Comparison of ENCODE assay signal across 10 cellular contexts in genomic region chr17:81635431-81635830, GRCh38. TPM values are rescaled to one million over a fixed set of nuclear protein-coding genes. Genes with fewer than 3 reads are reported as not detected.
DNase-seq lines count a peak whose midpoint lies in the region; ATAC-seq and TF ChIP-seq lines count a peak whose summit lies in the region.
"Had no signal": no experiment of that assay in that cellular context is flagged by ENCODE, and none has a peak within 500 bp of the region (broad histone marks: within the 10 kb centered on the region; RNA-seq: fewer than 3 reads in every experiment).

No MANE protein-coding gene starts in this region.

- no peaks in the 10 kb centered on the region for H3K9me3 ChIP-seq in heart left ventricle
- H3K9me3 ChIP-seq in ascending aorta = no peaks in the 10 kb centered on the region
- no peaks in the 10 kb centered on the region for H3K9me3 ChIP-seq in left lung
- no peaks in the 10 kb centered on the region for H3K9me3 ChIP-seq in tibial artery

- H3K4me3 ChIP-seq in heart left ventricle = peak overlapping the region in 10 of 12 donors; percentile 71 to 100 (median 93)
- peak overlapping the region; percentile 80 to 89 for H3K4me3 ChIP-seq in ascending aorta
- H3K4me3 ChIP-seq in left lung = peak overlapping the region; percentile 94 to 98
- peak overlapping the region; percentile 79 to 89 for H3K4me3 ChIP-seq in tibial artery

- H3K36me3 ChIP-seq in heart left ventricle (peaks cover 0 to 16% (median 3%) of the 10 kb centered on the region in 9 donors), ascending aorta (no peaks in the 10 kb centered on the region), left lung (peaks cover 0 to 10% of the 10 kb centered on the region in 2 donors), tibial artery (peaks cover 0 to 10% (median 0%) of the 10 kb centered on the region in 3 donors)

- intact Hi-C loops in heart left ventricle (cut with DNase I) = no loop called here
- intact Hi-C loops in left cardiac atrium (cut with DNase I) = no loop called here
- intact Hi-C loops in ascending aorta (cut with DNase I) = loop anchor here (5.0 kb wide), 1 partner anchor 67 kb away; the partner anchor contains the start of gene MRPL12
- intact Hi-C loops in left lung (cut with DNase I) = no loop called here
- intact Hi-C loops in tibial artery (cut with DNase I; ENCODE audit: low total_unique reads) = no loop called here

- ATAC-seq in heart left ventricle = no peak
- ATAC-seq in left cardiac atrium = no peak
- ATAC-seq in left lung = no peak
- ATAC-seq in GM19395 (IDR thresholded peaks at IDR 0.05; ENCODE audit: unreplicated experiment) = no peak

- H3K4me1 ChIP-seq in heart left ventricle (peaks cover 10 to 48% (median 32%) of the 10 kb centered on the region in 12 donors), ascending aorta (peaks cover 9 to 17% of the 10 kb centered on the region in 2 donors), left lung (peaks cover 19 to 51% of the 10 kb centered on the region in 2 donors), tibial artery (peaks cover 0 to 41% (median 28%) of the 10 kb centered on the region in 4 donors)

- H3K27ac ChIP-seq in heart left ventricle (peak overlapping the region in 5 of 12 donors; percentile 93 to 97 (median 95)), ascending aorta (no peak overlapping the region), left lung (no peak overlapping the region), tibial artery (no peak overlapping the region)

- no peak for DNase-seq in heart left ventricle
- no peak for DNase-seq in left cardiac atrium
- no peak for DNase-seq in ascending aorta (ENCODE audit: low spot score in 2 of 2)
- peak in 1 of 2 donors; percentile 59 for DNase-seq in left lung
- DNase-seq in tibial artery = no peak
- DNase-seq in stimulated activated CD4-positive, alpha-beta T cell treated with anti-CD3 and anti-CD28 coated beads, Interleukin-12 subunit alpha, Interleukin-12 subunit beta, amount 100 ng/mL, for 4 hours = no peak
- no peak for DNase-seq in middle frontal gyrus (ENCODE audit: extremely low spot score, low spot score)
- DNase-seq: amniotic stem cell had no signal

- no peak for TF ChIP-seq POLR2A in heart left ventricle (IDR thresholded peaks at IDR 0.05)

- TF ChIP-seq CTCF in heart left ventricle (IDR thresholded peaks at IDR 0.05) (no peak), ascending aorta (IDR thresholded peaks at IDR 0.05) (no peak), left lung (IDR thresholded peaks at IDR 0.05) (no peak), tibial artery (IDR thresholded peaks at IDR 0.05) (no peak)

- H3K27me3 ChIP-seq in heart left ventricle = no peaks in the 10 kb centered on the region
- no peaks in the 10 kb centered on the region for H3K27me3 ChIP-seq in ascending aorta
- no peaks in the 10 kb centered on the region for H3K27me3 ChIP-seq in left lung
- H3K27me3 ChIP-seq in tibial artery = no peaks in the 10 kb centered on the region

- WGBS in heart left ventricle, 4 donors = 76 to 96% (median 89%) methylated on average over 4 to 5 of the region's 5 CpGs

RNA-seq across cellular contexts. Expression of gene NPLOC4, which starts 1.5 kb away (rescaled TPM):
- total RNA-seq in heart left ventricle (100 to 1,000 TPM in 3 of 9 donors, 10 to 100 TPM in 6; 92.1 to 133 (median 99.3) TPM), left cardiac atrium (10 to 100 TPM; 67.2 to 97.1 TPM), ascending aorta (128 TPM), left lung (100 to 1,000 TPM in 1 of 2 donors, 10 to 100 TPM in 1; 95.3 to 122 TPM)
- 10 to 100 TPM; 28.2 to 84.3 TPM for polyA plus RNA-seq in heart left ventricle

RNA-seq across cellular contexts. Expression of gene TSPAN10, which starts 1.6 kb away (rescaled TPM):
- total RNA-seq in heart left ventricle (under 1 TPM in 4 of 9 donors, not detected in 5; 0.21 to 0.41 (median 0.38) TPM), left cardiac atrium (under 1 TPM; 0.16 to 0.50 TPM), ascending aorta (not detected), left lung (1 to 10 TPM in 1 of 2 donors, under 1 TPM in 1; 0.52 to 1.6 TPM)
- polyA plus RNA-seq in heart left ventricle = under 1 TPM; 0.07 to 0.46 TPM

RNA-seq across cellular contexts. Expression of gene PDE6G, which starts 20.9 kb away (rescaled TPM):
- 1 to 10 TPM in 2 of 9 donors, under 1 TPM in 1, not detected in 6; 0.73 to 2.3 (median 1.5) TPM for total RNA-seq in heart left ventricle
- under 1 TPM in 1 of 2 donors, not detected in 1; 0.67 TPM for polyA plus RNA-seq in heart left ventricle
- under 1 TPM in 1 of 2 donors, not detected in 1; 0.50 TPM for total RNA-seq in left cardiac atrium
- not detected for total RNA-seq in ascending aorta
- 1 to 10 TPM in 1 of 2 donors, under 1 TPM in 1; 0.24 to 1.3 TPM for total RNA-seq in left lung
- total RNA-seq: renal cortical epithelial cell had no signal

RNA-seq across cellular contexts. Expression of gene OXLD1, which starts 31.0 kb away (rescaled TPM):
- total RNA-seq in heart left ventricle (10 to 100 TPM; 16.9 to 28.8 (median 21.7) TPM), left cardiac atrium (10 to 100 TPM; 20.9 to 23.6 TPM), ascending aorta (96.1 TPM), left lung (10 to 100 TPM; 26.2 to 33.8 TPM)
- polyA plus RNA-seq in heart left ventricle = 10 to 100 TPM; 27.0 to 42.9 TPM

RNA-seq across cellular contexts. Expression of gene CCDC137, which starts 31.1 kb away (rescaled TPM):
- total RNA-seq in heart left ventricle (10 to 100 TPM in 1 of 9 donors, 1 to 10 TPM in 8; 3.5 to 10.1 (median 6.3) TPM), left cardiac atrium (1 to 10 TPM; 7.2 to 8.9 TPM), ascending aorta (15.8 TPM), left lung (10 to 100 TPM; 15.4 to 19.9 TPM)
- 10 to 100 TPM in 1 of 2 donors, 1 to 10 TPM in 1; 8.2 to 20.0 TPM for polyA plus RNA-seq in heart left ventricle
